In the genomic region with DNA sequence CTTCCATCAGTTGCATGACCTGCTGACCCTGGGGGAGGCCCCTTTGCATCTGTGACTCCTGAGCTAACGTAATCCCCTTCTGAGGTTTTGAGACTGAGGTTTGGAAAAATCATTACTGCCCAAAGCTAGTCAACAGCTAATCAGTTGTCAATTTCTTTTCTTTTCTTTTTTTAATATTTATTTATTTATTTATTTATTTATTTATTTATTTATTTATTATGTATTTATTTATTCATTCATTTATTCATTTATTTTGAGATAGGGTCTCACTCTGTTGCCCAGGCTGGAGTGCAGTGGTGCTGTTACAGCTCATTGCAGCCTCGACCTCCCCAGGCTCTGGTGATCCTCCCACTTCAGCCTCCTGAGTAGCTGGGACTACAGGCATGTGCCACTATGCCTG, we compare ENCODE assay signal across 29 cellular contexts.
"Had no signal": no experiment of that assay in that cellular context is flagged by ENCODE, and none has a peak within 500 bp of the region (broad histone marks: within the 10 kb centered on the region; RNA-seq: fewer than 3 reads in every experiment).

No MANE protein-coding gene starts in this region.

- H3K4me3 Mint-ChIP-seq: activated CD4-positive, alpha-beta T cell treated with anti-CD3 and anti-CD28 coated beads, Interleukin-2, amount 10 ng/mL, durations not matched to agents 24 days and 14 days; activated CD8-positive, alpha-beta T cell treated with anti-CD3 and anti-CD28 coated beads for 36 hours; activated naive CD4-positive, alpha-beta T cell treated with anti-CD3 and anti-CD28 coated beads, Interleukin-2, amount 50 U/mL, for 24 hours; activated naive CD8-positive, alpha-beta T cell treated with anti-CD3 and anti-CD28 coated beads, Interleukin-2, amount 10 ng/mL, durations not matched to agents 7 days and 5 days; activated T-cell treated with anti-CD3 and anti-CD28 coated beads, Interleukin-2, amount 50 U/mL, for 24 hours; brain had no signal

- H3K4me3 ChIP-seq: MG63, SJCRH30, SK-N-MC had no signal

- H3K27me3 Mint-ChIP-seq: activated CD4-positive, alpha-beta T cell treated with anti-CD3 and anti-CD28 coated beads, Interleukin-2, amount 10 ng/mL, durations not matched to agents 24 days and 14 days; activated CD8-positive, alpha-beta T cell treated with anti-CD3 and anti-CD28 coated beads for 36 hours; activated naive CD4-positive, alpha-beta T cell treated with anti-CD3 and anti-CD28 coated beads, Interleukin-2, amount 50 U/mL, for 24 hours; brain had no signal

- ATAC-seq: activated CD8-positive, alpha-beta T cell treated with anti-CD3 and anti-CD28 coated beads for 36 hours; Panc1 had no signal

- H3K27me3 ChIP-seq: MG63, SJCRH30 had no signal

- H3K9me3 Mint-ChIP-seq: activated CD4-positive, alpha-beta T cell treated with anti-CD3 and anti-CD28 coated beads, Interleukin-2, amount 10 ng/mL, durations not matched to agents 24 days and 14 days; activated CD8-positive, alpha-beta T cell treated with anti-CD3 and anti-CD28 coated beads for 36 hours; activated naive CD4-positive, alpha-beta T cell treated with anti-CD3 and anti-CD28 coated beads, Interleukin-2, amount 50 U/mL, for 24 hours; activated T-cell treated with anti-CD3 and anti-CD28 coated beads, Interleukin-2, amount 50 U/mL, for 24 hours; activated T-helper 2 cell treated with anti-CD3 and anti-CD28 coated beads, Interferon-gamma antibody, Interleukin-2, Interleukin-4, amounts not matched to agents 10 μg/mL and 5 μg/mL and 100 μg/mL, durations not matched to agents 14 hours and 24 hours and 36 hours had no signal

- FAIRE-seq: bronchial epithelial cell had no signal

- H3K9me3 ChIP-seq: SJCRH30 had no signal

- H3K27ac ChIP-seq: SJCRH30, SK-N-MC, WERI-Rb-1 had no signal

- H3K36me3 Mint-ChIP-seq: activated naive CD4-positive, alpha-beta T cell treated with anti-CD3 and anti-CD28 coated beads, Interleukin-2, amount 50 U/mL, for 24 hours; activated naive CD8-positive, alpha-beta T cell treated with anti-CD3 and anti-CD28 coated beads, Interleukin-2, amount 10 ng/mL, durations not matched to agents 7 days and 5 days; brain had no signal

- H3K36me3 ChIP-seq: MG63, SJCRH30, WERI-Rb-1 had no signal

- H3K27ac Mint-ChIP-seq: activated CD4-positive, alpha-beta T cell treated with anti-CD3 and anti-CD28 coated beads, Interleukin-2, amount 10 ng/mL, durations not matched to agents 24 days and 14 days; activated CD8-positive, alpha-beta T cell treated with anti-CD3 and anti-CD28 coated beads for 36 hours; activated naive CD4-positive, alpha-beta T cell treated with anti-CD3 and anti-CD28 coated beads, Interleukin-2, amount 50 U/mL, for 24 hours; activated naive CD8-positive, alpha-beta T cell treated with anti-CD3 and anti-CD28 coated beads, Interleukin-2, amount 10 ng/mL, durations not matched to agents 7 days and 5 days; activated T-cell treated with anti-CD3 and anti-CD28 coated beads, Interleukin-2, amount 50 U/mL, for 24 hours; activated T-helper 2 cell treated with anti-CD3 and anti-CD28 coated beads, Interferon-gamma antibody, Interleukin-2, Interleukin-4, amounts not matched to agents 10 μg/mL and 5 μg/mL and 100 μg/mL, durations not matched to agents 14 hours and 24 hours and 36 hours had no signal

- DNase-seq: activated CD4-positive, alpha-beta T cell treated with anti-CD3 and anti-CD28 coated beads, Interleukin-2, amount 10 ng/mL, durations not matched to agents 24 days and 14 days; activated CD4-positive, alpha-beta T cell treated with anti-CD3 and anti-CD28 coated beads, Interleukin-2, amount 50 U/mL, for 4 hours; activated CD8-positive, alpha-beta T cell treated with anti-CD3 and anti-CD28 coated beads for 36 hours; activated gamma-delta T cell; activated naive CD4-positive, alpha-beta T cell treated with Interleukin-2 at 50 U/mL for 16 hours; activated naive CD8-positive, alpha-beta T cell treated with anti-CD3 and anti-CD28 coated beads, Interleukin-2, amount 10 ng/mL, durations not matched to agents 7 days and 5 days; activated T-cell treated with anti-CD3 and anti-CD28 coated beads, Interleukin-2, amount 50 U/mL, for 24 hours; amygdala; caudate nucleus; Kasumi-1; KG1; NCI-H1048; NCI-H1105 treated with DMSO at 0.1 percent for 48 hours; NCI-H1436 treated with DMSO at 0.1 percent for 48 hours; NCI-H1694 treated with DMSO at 0.1 percent for 48 hours; NCI-H2029; NCI-H345; NCI-H524 treated with DMSO at 0.1 percent for 48 hours; SHP77; SJCRH30; T1000; WERI-Rb-1 had no signal

- H3K4me1 ChIP-seq: SJCRH30 had no signal

- H3K4me1 Mint-ChIP-seq: activated naive CD4-positive, alpha-beta T cell treated with anti-CD3 and anti-CD28 coated beads, Interleukin-2, amount 50 U/mL, for 24 hours; activated naive CD8-positive, alpha-beta T cell treated with anti-CD3 and anti-CD28 coated beads, Interleukin-2, amount 10 ng/mL, durations not matched to agents 7 days and 5 days had no signal
